ENCODE assay signal across 37 cellular contexts in genomic region chr4:6030679-6031078, GRCh38. TPM values are rescaled to one million over a fixed set of nuclear protein-coding genes. Genes with fewer than 3 reads are reported as not detected.
"Had no signal": no experiment of that assay in that cellular context is flagged by ENCODE, and none has a peak within 500 bp of the region (broad histone marks: within the 10 kb centered on the region; RNA-seq: fewer than 3 reads in every experiment).

No MANE protein-coding gene starts in this region.

- ATAC-seq: activated CD8-positive, alpha-beta T cell treated with anti-CD3 and anti-CD28 coated beads for 36 hours; activated naive CD4-positive, alpha-beta T cell treated with anti-CD3 and anti-CD28 coated beads, Interleukin-2, amount 50 U/mL, for 72 hours; activated T-cell treated with anti-CD3 and anti-CD28 coated beads, Interleukin-2, amount 50 U/mL, for 4 hours; activated T-cell treated with anti-CD3 and anti-CD28 coated beads, Interleukin-2, amount 50 U/mL, for 72 hours; activated T-helper 17 cell treated with anti-CD3 and anti-CD28 coated beads, Interleukin-2, amount 50 U/mL, for 72 hours; body of pancreas; T-cell; T-helper 17 cell had no signal

- H3K27me3 ChIP-seq: adrenal gland, body of pancreas, brain microvascular endothelial cell, breast epithelium, cardiac muscle cell had no signal

- H3K36me3 Mint-ChIP-seq: activated CD4-positive, alpha-beta memory T cell treated with anti-CD3 and anti-CD28 coated beads for 36 hours; activated naive CD4-positive, alpha-beta T cell treated with anti-CD3 and anti-CD28 coated beads, Interleukin-2, amount 50 U/mL, for 72 hours; activated naive CD8-positive, alpha-beta T cell treated with anti-CD3 and anti-CD28 coated beads for 36 hours; T-cell had no signal

- H3K27ac Mint-ChIP-seq: activated B cell treated with CpG ODN at 0.5 μM for 24 hours; activated CD4-positive, alpha-beta memory T cell treated with anti-CD3 and anti-CD28 coated beads for 36 hours; activated CD4-positive, alpha-beta T cell treated with anti-CD3 and anti-CD28 coated beads, Interleukin-2, amount 10 ng/mL, durations not matched to agents 24 days and 14 days; activated CD8-positive, alpha-beta T cell treated with anti-CD3 and anti-CD28 coated beads for 36 hours; activated naive CD4-positive, alpha-beta T cell treated with anti-CD3 and anti-CD28 coated beads for 36 hours; activated naive CD4-positive, alpha-beta T cell treated with anti-CD3 and anti-CD28 coated beads, Interleukin-2, amount 50 U/mL, for 72 hours; activated naive CD8-positive, alpha-beta T cell treated with anti-CD3 and anti-CD28 coated beads for 36 hours; activated T-helper 1 cell treated with anti-CD3 and anti-CD28 coated beads, Interleukin-12 subunit alpha, Interleukin-12 subunit beta, Interleukin-2, Interleukin-4 antibody, amounts not matched to agents 30 ng/mL and 10 ng/mL and 1 ng/mL, durations not matched to agents 14 hours and 24 hours and 36 hours; activated T-helper 17 cell treated with anti-CD3 and anti-CD28 coated beads, Interleukin-2, amount 50 U/mL, for 72 hours; T-cell; T-helper 17 cell; T-helper 2 cell treated with Interferon-gamma antibody and Interleukin-4, amounts not matched to agents 5 μg/mL and 100 μg/mL, for 36 hours had no signal

- H3K27me3 Mint-ChIP-seq: activated CD4-positive, alpha-beta memory T cell treated with anti-CD3 and anti-CD28 coated beads for 36 hours; activated CD4-positive, alpha-beta T cell treated with anti-CD3 and anti-CD28 coated beads, Interleukin-2, amount 10 ng/mL, durations not matched to agents 24 days and 14 days; activated CD8-positive, alpha-beta T cell treated with anti-CD3 and anti-CD28 coated beads for 36 hours; activated naive CD8-positive, alpha-beta T cell treated with anti-CD3 and anti-CD28 coated beads for 36 hours; activated T-helper 17 cell treated with anti-CD3 and anti-CD28 coated beads, Interleukin-2, amount 50 U/mL, for 72 hours had no signal

- H3K27ac ChIP-seq: adrenal gland, body of pancreas, brain microvascular endothelial cell, breast epithelium, cardiac muscle cell, VCaP had no signal

- H3K9me3 Mint-ChIP-seq: activated B cell treated with CpG ODN at 0.5 μM for 24 hours; activated CD4-positive, alpha-beta memory T cell treated with anti-CD3 and anti-CD28 coated beads for 36 hours; activated CD4-positive, alpha-beta T cell treated with anti-CD3 and anti-CD28 coated beads, Interleukin-2, amount 10 ng/mL, durations not matched to agents 24 days and 14 days; activated CD8-positive, alpha-beta T cell treated with anti-CD3 and anti-CD28 coated beads for 36 hours; activated naive CD4-positive, alpha-beta T cell treated with anti-CD3 and anti-CD28 coated beads for 36 hours; activated naive CD4-positive, alpha-beta T cell treated with anti-CD3 and anti-CD28 coated beads, Interleukin-2, amount 50 U/mL, for 72 hours; activated naive CD8-positive, alpha-beta T cell treated with anti-CD3 and anti-CD28 coated beads for 36 hours; activated T-cell treated with anti-CD3 and anti-CD28 coated beads, Interleukin-2, amount 50 U/mL, for 4 hours; activated T-cell treated with anti-CD3 and anti-CD28 coated beads, Interleukin-2, amount 50 U/mL, for 72 hours; activated T-helper 1 cell treated with anti-CD3 and anti-CD28 coated beads, Interleukin-12 subunit alpha, Interleukin-12 subunit beta, Interleukin-2, Interleukin-4 antibody, amounts not matched to agents 30 ng/mL and 10 ng/mL and 1 ng/mL, durations not matched to agents 14 hours and 24 hours and 36 hours; activated T-helper 17 cell treated with anti-CD3 and anti-CD28 coated beads, Interleukin-2, amount 50 U/mL, for 72 hours; T-cell; T-helper 2 cell treated with Interferon-gamma antibody and Interleukin-4, amounts not matched to agents 5 μg/mL and 100 μg/mL, for 36 hours had no signal

- H3K4me3 Mint-ChIP-seq: activated B cell treated with CpG ODN at 0.5 μM for 24 hours; activated CD4-positive, alpha-beta memory T cell treated with anti-CD3 and anti-CD28 coated beads for 36 hours; activated CD4-positive, alpha-beta T cell treated with anti-CD3 and anti-CD28 coated beads, Interleukin-2, amount 10 ng/mL, durations not matched to agents 24 days and 14 days; activated CD8-positive, alpha-beta T cell treated with anti-CD3 and anti-CD28 coated beads for 36 hours; activated naive CD4-positive, alpha-beta T cell treated with anti-CD3 and anti-CD28 coated beads for 36 hours; activated naive CD8-positive, alpha-beta T cell treated with anti-CD3 and anti-CD28 coated beads for 36 hours; activated T-cell treated with anti-CD3 and anti-CD28 coated beads, Interleukin-2, amount 50 U/mL, for 4 hours; activated T-cell treated with anti-CD3 and anti-CD28 coated beads, Interleukin-2, amount 50 U/mL, for 72 hours; activated T-helper 1 cell treated with anti-CD3 and anti-CD28 coated beads, Interleukin-12 subunit alpha, Interleukin-12 subunit beta, Interleukin-2, Interleukin-4 antibody, amounts not matched to agents 30 ng/mL and 10 ng/mL and 1 ng/mL, durations not matched to agents 14 hours and 24 hours and 36 hours; activated T-helper 17 cell treated with anti-CD3 and anti-CD28 coated beads, Interleukin-2, amount 50 U/mL, for 72 hours; T-cell; T-helper 17 cell; T-helper 2 cell treated with Interferon-gamma antibody and Interleukin-4, amounts not matched to agents 5 μg/mL and 100 μg/mL, for 36 hours had no signal

- H3K4me1 Mint-ChIP-seq: activated B cell treated with CpG ODN at 0.5 μM for 24 hours; activated naive CD8-positive, alpha-beta T cell treated with anti-CD3 and anti-CD28 coated beads for 36 hours; activated T-helper 17 cell treated with anti-CD3 and anti-CD28 coated beads, Interleukin-2, amount 50 U/mL, for 72 hours; T-cell had no signal

- H3K36me3 ChIP-seq: adrenal gland, brain microvascular endothelial cell, breast epithelium, cardiac muscle cell had no signal

- H3K4me1 ChIP-seq: adrenal gland, body of pancreas, breast epithelium had no signal

- FAIRE-seq: astrocyte, TTC549 had no signal

- H3K4me3 ChIP-seq: adrenal gland, body of pancreas, breast epithelium, cardiac muscle cell had no signal

- DNase-seq: activated B cell treated with CpG ODN at 0.5 μM for 24 hours; activated CD4-positive, alpha-beta memory T cell treated with anti-CD3 and anti-CD28 coated beads for 36 hours; activated CD4-positive, alpha-beta T cell treated with anti-CD3 and anti-CD28 coated beads for 4 hours; activated CD4-positive, alpha-beta T cell treated with anti-CD3 and anti-CD28 coated beads, Interleukin-2, amount 10 ng/mL, durations not matched to agents 24 days and 14 days; activated CD4-positive, alpha-beta T cell treated with anti-CD3 and anti-CD28 coated beads, Interleukin-2, amount 50 U/mL, for 1 hour; activated CD4-positive, alpha-beta T cell treated with anti-CD3 and anti-CD28 coated beads, Interleukin-2, amount 50 U/mL, for 4 hours; activated CD4-positive, CD25-positive, alpha-beta regulatory T cell treated with anti-CD3 and anti-CD28 coated beads, Interleukin-2, amount 50 U/mL, for 72 hours; activated CD8-positive, alpha-beta memory T cell treated with anti-CD3 and anti-CD28 coated beads, Interleukin-2, amount 50 U/mL, for 4 hours; activated CD8-positive, alpha-beta T cell treated with anti-CD3 and anti-CD28 coated beads for 36 hours; activated effector memory CD4-positive, alpha-beta T cell treated with anti-CD3 and anti-CD28 coated beads, Interleukin-2, amount 50 U/mL, for 16 hours; activated gamma-delta T cell treated with Interleukin-2 at 50 U/mL for 16 hours; activated naive CD4-positive, alpha-beta T cell; activated naive CD4-positive, alpha-beta T cell treated with anti-CD3 and anti-CD28 coated beads for 36 hours; activated naive CD4-positive, alpha-beta T cell treated with anti-CD3 and anti-CD28 coated beads, Interleukin-2, amount 50 U/mL, for 16 hours; activated naive CD8-positive, alpha-beta T cell treated with anti-CD3 and anti-CD28 coated beads for 36 hours; activated T-cell treated with anti-CD3 and anti-CD28 coated beads for 4 hours; activated T-cell treated with anti-CD3 and anti-CD28 coated beads, Interleukin-2, amount 50 U/mL, for 1 hour; activated T-cell treated with anti-CD3 and anti-CD28 coated beads, Interleukin-2, amount 50 U/mL, for 4 hours; activated T-cell treated with anti-CD3 and anti-CD28 coated beads, Interleukin-2, amount 50 U/mL, for 72 hours; adrenal gland; amniotic stem cell; aorta; body of pancreas; brain microvascular endothelial cell; caudate nucleus; T-cell; T-helper 17 cell; T-helper 9 cell had no signal

RNA-seq across cellular contexts. Expression of gene C4orf50, which starts 12.4 kb away (rescaled TPM):
- total RNA-seq: activated B cell treated with CpG ODN at 0.5 μM for 24 hours; activated naive CD4-positive, alpha-beta T cell treated with anti-CD3 and anti-CD28 coated beads for 36 hours; activated naive CD8-positive, alpha-beta T cell treated with anti-CD3 and anti-CD28 coated beads for 36 hours had no signal
- polyA plus RNA-seq: aorta, cardiac muscle cell had no signal
